8 cellular contexts compared by ENCODE assay signal in genomic region chrX:155632424-155633100, GRCh38. TPM values are rescaled to one million over a fixed set of nuclear protein-coding genes. Genes with fewer than 3 reads are reported as not detected.
DNase-seq lines count a peak whose midpoint lies in the region; ATAC-seq and TF ChIP-seq lines count a peak whose summit lies in the region.

No MANE protein-coding gene starts in this region.

- in situ Hi-C loops in GM13977 (cut with MboI; ENCODE audit: low pct_unique_long_range_greater_than_20kb, low sequenced_read_pairs, unreplicated experiment): no loop called here

- CTCF ChIA-PET in RWPE1 (lab: Yijun Ruan, JAX): no interaction called here

- POLR2A ChIA-PET in RWPE1 (lab: Yijun Ruan, JAX; ENCODE audit: low non-redundant PET): no interaction called here

- peaks cover 0 to 4% (median 0%) of the 10 kb centered on the region in 5 donors for H3K4me1 ChIP-seq in subcutaneous abdominal adipose tissue (ENCODE audit: control insufficient read depth in 5 of 5, insufficient read depth in 5 of 5, low read length in 5 of 5)

- ATAC-seq in activated T-cell treated with anti-CD3 and anti-CD28 coated beads, Interleukin-2, amount 50 U/mL, for 4 hours: peak; percentile 81 to 86
- ATAC-seq in HG02610 (IDR thresholded peaks at IDR 0.05; ENCODE audit: unreplicated experiment): no peak

- peaks cover 2% of the 10 kb centered on the region for H3K36me3 Mint-ChIP-seq in activated T-cell treated with anti-CD3 and anti-CD28 coated beads, Interleukin-2, amount 50 U/mL, for 4 hours (ENCODE audit: insufficient read depth)

- peak overlapping the region in 4 of 5 donors; percentile 2 to 30 (median 18) for H3K4me3 ChIP-seq in subcutaneous abdominal adipose tissue (ENCODE audit: low read depth in 1 of 5, low read length in 5 of 5)

- no peak for DNase-seq in activated T-cell treated with anti-CD3 and anti-CD28 coated beads, Interleukin-2, amount 50 U/mL, for 4 hours
- DNase-seq in activated T-cell treated with anti-CD3 and anti-CD28 coated beads, Interleukin-2, amount 50 U/mL, for 1 hour: no peak
- peak; percentile 4 for DNase-seq in LoVo (ENCODE audit: low spot score)
- DNase-seq in central memory CD4-positive, alpha-beta T cell: peak; percentile 13
- no peak for DNase-seq in RWPE1 (ENCODE audit: low spot score)
- no peak for DNase-seq in GM13977 (ENCODE audit: low spot score)

- peaks cover 13% of the 10 kb centered on the region for H3K9me3 Mint-ChIP-seq in activated T-cell treated with anti-CD3 and anti-CD28 coated beads, Interleukin-2, amount 50 U/mL, for 4 hours

- TF ChIP-seq CTCF in RWPE1 (conservative IDR thresholded peaks at IDR 0.05; ENCODE audit: low read depth): no peak
- no peak for TF ChIP-seq CTCF in GM13977 (IDR thresholded peaks at IDR 0.05; ENCODE audit: extremely low read depth, insufficient read depth, missing control alignments)

- peaks cover 0 to 14% (median 6%) of the 10 kb centered on the region in 5 donors for H3K9me3 ChIP-seq in subcutaneous abdominal adipose tissue (ENCODE audit: control insufficient read depth in 5 of 5, low read length in 5 of 5)

- H3K36me3 ChIP-seq in subcutaneous abdominal adipose tissue (ENCODE audit: control insufficient read depth in 5 of 5, insufficient read depth in 5 of 5, low read length in 5 of 5): no peaks in the 10 kb centered on the region

- H3K27ac ChIP-seq in subcutaneous abdominal adipose tissue (ENCODE audit: low read depth, low read length): no peak overlapping the region
- H3K27ac ChIP-seq in RWPE1: no peak overlapping the region

- H3K27me3 ChIP-seq in subcutaneous abdominal adipose tissue (ENCODE audit: control insufficient read depth in 5 of 5, insufficient read depth in 4 of 5, low read length in 5 of 5): no peaks in the 10 kb centered on the region

- H3K4me3 Mint-ChIP-seq in activated T-cell treated with anti-CD3 and anti-CD28 coated beads, Interleukin-2, amount 50 U/mL, for 4 hours: peak overlapping the region; percentile 25

- no peaks in the 10 kb centered on the region for H3K27me3 Mint-ChIP-seq in activated T-cell treated with anti-CD3 and anti-CD28 coated beads, Interleukin-2, amount 50 U/mL, for 4 hours (ENCODE audit: low read depth)

- H3K9ac ChIP-seq in subcutaneous abdominal adipose tissue (ENCODE audit: low read length in 5 of 5): no peak overlapping the region

- H3K4me1 Mint-ChIP-seq in activated T-cell treated with anti-CD3 and anti-CD28 coated beads, Interleukin-2, amount 50 U/mL, for 4 hours (ENCODE audit: low read depth): peaks cover 7% of the 10 kb centered on the region

RNA-seq across cellular contexts. Expression of gene TMLHE, which starts 19.8 kb away (rescaled TPM):
- total RNA-seq in activated T-cell treated with anti-CD3 and anti-CD28 coated beads, Interleukin-2, amount 50 U/mL, for 4 hours: 1 to 10 TPM; 4.7 to 5.6 (median 4.9) TPM

RNA-seq across cellular contexts. Expression of gene SPRY3, which starts 20.2 kb away (rescaled TPM):
- under 1 TPM; 0.11 to 0.13 (median 0.11) TPM for total RNA-seq in activated T-cell treated with anti-CD3 and anti-CD28 coated beads, Interleukin-2, amount 50 U/mL, for 4 hours

Comparison
In these comparisons a context has a peak if more than half of its experiments do, and no peak if none do; other contexts are left out.
1. DNase-seq: peak in LoVo (single experiment) and central memory CD4-positive, alpha-beta T cell (single experiment); none in activated T-cell treated with anti-CD3 and anti-CD28 coated beads, Interleukin-2, amount 50 U/mL, for 4 hours (single experiment), activated T-cell treated with anti-CD3 and anti-CD28 coated beads, Interleukin-2, amount 50 U/mL, for 1 hour (single experiment), RWPE1 (single experiment) and GM13977 (single experiment).